ENCODE assay signal across 12 cellular contexts in the genomic region with DNA sequence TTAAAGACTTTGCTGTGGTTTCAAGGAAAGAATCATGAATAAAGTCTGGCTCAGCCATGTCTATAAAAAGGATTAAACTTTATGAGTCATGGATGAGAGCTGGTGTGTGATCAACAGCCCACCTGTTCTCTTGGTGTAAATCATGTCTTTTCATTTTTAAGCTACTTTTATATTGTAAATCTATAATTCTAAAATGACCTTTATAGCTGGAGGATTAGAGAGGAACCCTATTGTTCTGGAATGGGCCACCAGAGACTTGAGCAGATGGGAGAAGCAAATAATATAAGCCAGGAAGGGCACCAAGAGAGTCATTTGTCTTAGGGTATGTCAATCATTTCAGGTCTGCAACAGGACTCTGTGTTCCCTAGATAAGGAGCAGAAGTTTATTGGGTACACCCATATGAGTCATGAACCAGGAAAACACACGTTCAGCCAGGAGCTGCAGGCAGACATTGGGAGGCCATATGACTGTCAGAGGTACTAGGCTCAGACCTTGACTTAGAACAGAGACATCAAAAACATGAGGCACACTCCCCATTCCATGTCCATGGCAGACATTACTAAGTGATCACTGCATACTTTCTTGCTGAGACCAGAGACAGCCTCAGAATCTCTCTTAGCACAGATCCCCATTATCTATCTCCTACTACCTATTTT. TPM values are rescaled to one million over a fixed set of nuclear protein-coding genes. Genes with fewer than 3 reads are reported as not detected.
DNase-seq lines count a peak whose midpoint lies in the region; ATAC-seq and TF ChIP-seq lines count a peak whose summit lies in the region.
"Had no signal": no experiment of that assay in that cellular context is flagged by ENCODE, and none has a peak within 500 bp of the region (broad histone marks: within the 10 kb centered on the region; RNA-seq: fewer than 3 reads in every experiment).

No MANE protein-coding gene starts in this region.

- no peaks in the 10 kb centered on the region for H3F3A ChIP-seq in GM23248 (ENCODE audit: insufficient read depth)
- peaks cover 11% of the 10 kb centered on the region for H3F3A ChIP-seq in neural progenitor cell (ENCODE audit: low read depth)

- H4K20me1 ChIP-seq in GM23248 (ENCODE audit: insufficient read depth) (no peaks in the 10 kb centered on the region), neural progenitor cell (ENCODE audit: low read depth) (no peaks in the 10 kb centered on the region)

- H3K4me2 ChIP-seq in GM23248 (ENCODE audit: unreplicated experiment) = no peak overlapping the region
- H3K4me2 ChIP-seq in trophoblast cell (ENCODE audit: low read length) = no peak overlapping the region
- H3K4me2 ChIP-seq in neural progenitor cell = no peak overlapping the region

- H2AFZ ChIP-seq in GM23248 (no peak overlapping the region), trophoblast cell (ENCODE audit: insufficient read depth, low read length, poor library complexity) (no peak overlapping the region), neural progenitor cell (replicated peaks) (no peak overlapping the region)

- H3K79me2 ChIP-seq in GM23248 (ENCODE audit: insufficient read depth) = no peaks in the 10 kb centered on the region
- H3K79me2 ChIP-seq in trophoblast cell (ENCODE audit: control insufficient read depth, insufficient read depth, low read length, poor library complexity) = no peaks in the 10 kb centered on the region
- H3K79me2 ChIP-seq in neural progenitor cell (ENCODE audit: low read depth) = no peaks in the 10 kb centered on the region

- H3K9ac ChIP-seq in GM23248 (no peak overlapping the region), trophoblast cell (ENCODE audit: low read length) (no peak overlapping the region), neural progenitor cell (no peak overlapping the region)

- peaks cover 19% of the 10 kb centered on the region for H3K27me3 Mint-ChIP-seq in activated naive CD8-positive, alpha-beta T cell treated with anti-CD3 and anti-CD28 coated beads, Interleukin-2, amount 50 U/mL, for 24 hours
- H3K27me3 Mint-ChIP-seq in neural progenitor cell (ENCODE audit: insufficient read depth, low read depth) = peaks cover 2% of the 10 kb centered on the region
- H3K27me3 Mint-ChIP-seq: brain had no signal

- no peak overlapping the region for H4K8ac ChIP-seq in trophoblast cell (ENCODE audit: low read depth, low read length)

- no peaks in the 10 kb centered on the region for H3K36me3 Mint-ChIP-seq in activated naive CD8-positive, alpha-beta T cell treated with anti-CD3 and anti-CD28 coated beads, Interleukin-2, amount 50 U/mL, for 24 hours (ENCODE audit: low read depth)
- H3K36me3 Mint-ChIP-seq in neural progenitor cell = no peaks in the 10 kb centered on the region
- H3K36me3 Mint-ChIP-seq: brain had no signal

- H2BK120ac ChIP-seq in trophoblast cell (ENCODE audit: insufficient read depth, low read length, poor library complexity) = no peak overlapping the region

- no peaks in the 10 kb centered on the region for H3K9me2 ChIP-seq in GM23248 (ENCODE audit: insufficient read depth)

- DNase-seq in GM23248 (peak; percentile 44), NCI-H69 (lab: John Stamatoyannopoulos, UW) (peak; percentile 18), erythroblast (lab: John Stamatoyannopoulos, UW) (peak; percentile 78 to 80), trophoblast cell (peak in 1 of 2 donors; percentile 2), sigmoid colon (no peak), suprapubic skin (ENCODE audit: low spot score in 2 of 2) (no peak), neural progenitor cell (ENCODE audit: low spot score) (no peak)
- DNase-seq in activated naive CD8-positive, alpha-beta T cell treated with anti-CD3 and anti-CD28 coated beads, Interleukin-2, amount 50 U/mL, for 24 hours = no peak
- DNase-seq: activated CD4-positive, CD25-positive, alpha-beta regulatory T cell treated with anti-CD3 and anti-CD28 coated beads, Interleukin-2, amount 50 U/mL, for 72 hours; NCI-H526; testis had no signal

- no peak overlapping the region for H3K4me3 Mint-ChIP-seq in activated naive CD8-positive, alpha-beta T cell treated with anti-CD3 and anti-CD28 coated beads, Interleukin-2, amount 50 U/mL, for 24 hours
- H3K4me3 Mint-ChIP-seq in neural progenitor cell = no peak overlapping the region
- H3K4me3 Mint-ChIP-seq: brain had no signal

- no peaks in the 10 kb centered on the region for H3K9me3 ChIP-seq in GM23248 (ENCODE audit: low read depth)
- no peaks in the 10 kb centered on the region for H3K9me3 ChIP-seq in trophoblast cell (ENCODE audit: insufficient read depth, low read depth, low read length)
- H3K9me3 ChIP-seq in sigmoid colon = no peaks in the 10 kb centered on the region
- no peaks in the 10 kb centered on the region for H3K9me3 ChIP-seq in suprapubic skin
- no peaks in the 10 kb centered on the region for H3K9me3 ChIP-seq in neural progenitor cell (ENCODE audit: low read depth)
- H3K9me3 ChIP-seq: testis had no signal

- WGBS in GM23248 (ENCODE audit: low coverage in 1 of 2, low lambda C conversion rate in 2 of 2, missing lambda C conversion rate in 2 of 2), 2 experiments = 0 to 7% methylated on average over 1 of the region's 1 CpG
- no CpG with 5 or more reads among the region's 1 CpG for WGBS in trophoblast cell (ENCODE audit: extremely low coverage, insufficient coverage, insufficient read length)
- 3 to 68% methylated on average over 1 of the region's 1 CpG for WGBS in sigmoid colon, 2 donors
- WGBS in suprapubic skin = 0% methylated on average over 1 of the region's 1 CpG

- H3K4me1 Mint-ChIP-seq in activated naive CD8-positive, alpha-beta T cell treated with anti-CD3 and anti-CD28 coated beads, Interleukin-2, amount 50 U/mL, for 24 hours = peaks cover 14% of the 10 kb centered on the region
- H3K4me1 Mint-ChIP-seq in neural progenitor cell = peaks cover 11% of the 10 kb centered on the region

- H2BK12ac ChIP-seq in trophoblast cell (ENCODE audit: low read length) = peak overlapping the region; percentile 20

- H3K27me3 ChIP-seq in GM23248 (replicated peaks; ENCODE audit: insufficient read depth) (no peaks in the 10 kb centered on the region), trophoblast cell (ENCODE audit: insufficient read depth, low read length) (no peaks in the 10 kb centered on the region), sigmoid colon (no peaks in the 10 kb centered on the region), suprapubic skin (peaks cover under 1% of the 10 kb centered on the region), neural progenitor cell (no peaks in the 10 kb centered on the region)
- H3K27me3 ChIP-seq: testis had no signal

- ATAC-seq in activated naive CD8-positive, alpha-beta T cell treated with anti-CD3 and anti-CD28 coated beads, Interleukin-2, amount 50 U/mL, for 24 hours = no peak

- no peak overlapping the region for H3K4ac ChIP-seq in trophoblast cell (ENCODE audit: low read depth, low read length)

- H3K4me3 ChIP-seq in GM23248 (no peak overlapping the region), trophoblast cell (ENCODE audit: low read depth, low read length) (no peak overlapping the region), sigmoid colon (no peak overlapping the region), suprapubic skin (no peak overlapping the region), neural progenitor cell (no peak overlapping the region)
- H3K4me3 ChIP-seq: testis had no signal

- no peak for TF ChIP-seq CTCF in sigmoid colon (IDR thresholded peaks at IDR 0.05)
- TF ChIP-seq CTCF in suprapubic skin (IDR thresholded peaks at IDR 0.05) = no peak
- no peak for TF ChIP-seq CTCF in neural progenitor cell (IDR thresholded peaks at IDR 0.05)

- in situ Hi-C loops in GM23248 (cut with MboI) = no loop called here

- H3K27ac Mint-ChIP-seq in activated naive CD8-positive, alpha-beta T cell treated with anti-CD3 and anti-CD28 coated beads, Interleukin-2, amount 50 U/mL, for 24 hours = no peak overlapping the region
- no peak overlapping the region for H3K27ac Mint-ChIP-seq in neural progenitor cell

- no peak overlapping the region for H3K18ac ChIP-seq in trophoblast cell (ENCODE audit: low read length)

- H4K12ac ChIP-seq in trophoblast cell (ENCODE audit: low read depth, low read length) = no peak overlapping the region

- no peak overlapping the region for H2AK5ac ChIP-seq in trophoblast cell (ENCODE audit: low read length)

- no peak overlapping the region for H4K91ac ChIP-seq in trophoblast cell (ENCODE audit: low read depth, low read length)

- no peaks in the 10 kb centered on the region for H3K9me3 Mint-ChIP-seq in activated naive CD8-positive, alpha-beta T cell treated with anti-CD3 and anti-CD28 coated beads, Interleukin-2, amount 50 U/mL, for 24 hours
- H3K9me3 Mint-ChIP-seq in neural progenitor cell = no peaks in the 10 kb centered on the region
- H3K9me3 Mint-ChIP-seq: brain had no signal

- H3K79me1 ChIP-seq in trophoblast cell (ENCODE audit: low read length) = peaks cover 2% of the 10 kb centered on the region

- H3K14ac ChIP-seq in trophoblast cell (ENCODE audit: low read length) = no peak overlapping the region

- no peaks in the 10 kb centered on the region for H3K36me3 ChIP-seq in GM23248 (ENCODE audit: low read depth)
- no peaks in the 10 kb centered on the region for H3K36me3 ChIP-seq in trophoblast cell (ENCODE audit: control insufficient read depth in 1 of 2, insufficient read depth in 2 of 2, low read length in 2 of 2)
- no peaks in the 10 kb centered on the region for H3K36me3 ChIP-seq in sigmoid colon
- H3K36me3 ChIP-seq in suprapubic skin = no peaks in the 10 kb centered on the region
- H3K36me3 ChIP-seq in neural progenitor cell = no peaks in the 10 kb centered on the region

- H3K23ac ChIP-seq in trophoblast cell (ENCODE audit: low read length) = no peak overlapping the region

- peak; percentile 68 for TF ChIP-seq POLR2A in erythroblast (IDR thresholded peaks at IDR 0.05; ENCODE audit: low read length)
- no peak for TF ChIP-seq POLR2A in sigmoid colon (IDR thresholded peaks at IDR 0.05)
- TF ChIP-seq POLR2A in suprapubic skin (IDR thresholded peaks at IDR 0.05) = no peak

- no peak overlapping the region for H3K27ac ChIP-seq in GM23248
- no peak overlapping the region for H3K27ac ChIP-seq in trophoblast cell (ENCODE audit: low read depth, low read length)
- H3K27ac ChIP-seq in sigmoid colon = no peak overlapping the region
- H3K27ac ChIP-seq in suprapubic skin = no peak overlapping the region
- no peak overlapping the region for H3K27ac ChIP-seq in neural progenitor cell
- H3K27ac ChIP-seq: testis had no signal

- H3K4me1 ChIP-seq in GM23248 (ENCODE audit: insufficient read depth) (peaks cover 6% of the 10 kb centered on the region), trophoblast cell (ENCODE audit: control insufficient read depth in 1 of 2, insufficient read depth in 2 of 2, low read length in 2 of 2) (peaks cover 4% of the 10 kb centered on the region in 2 experiments), sigmoid colon (peaks cover 0 to 16% (median 2%) of the 10 kb centered on the region in 4 donors), suprapubic skin (peaks cover 26% of the 10 kb centered on the region), neural progenitor cell (peaks cover 23% of the 10 kb centered on the region)
- H3K4me1 ChIP-seq: testis had no signal

- intact Hi-C loops in sigmoid colon (cut with DNase I) = no loop called here

- peak in 2 of 4 donors; percentile 61 to 62 for TF ChIP-seq EP300 in sigmoid colon (IDR thresholded peaks at IDR 0.05)
- TF ChIP-seq EP300 in suprapubic skin (IDR thresholded peaks at IDR 0.05) = no peak

- no peak overlapping the region for H2BK5ac ChIP-seq in trophoblast cell (ENCODE audit: low read depth, low read length, poor library complexity)

RNA-seq across cellular contexts. Expression of a gene that starts 49.3 kb away (rescaled TPM):
- 104 and 122 TPM in 2 replicates for total RNA-seq in GM23248 (2014; rRNA removed; shearing (Covaris generic))
- polyA plus RNA-seq in GM23248 (2016; fragmentation: Nextera tagmentation; extraction: Ambion mirVana) (166 and 169 TPM in 2 replicates), sigmoid colon (100 to 1,000 TPM; 149 to 256 (median 182) TPM)
- polyA plus RNA-seq in trophoblast cell (2013) = 126 and 127 TPM in 2 replicates
- total RNA-seq in sigmoid colon (100 to 1,000 TPM in 3 of 4 donors, 10 to 100 TPM in 1; 95.4 to 240 (median 145) TPM), suprapubic skin (100 to 1,000 TPM in 2 of 4 donors, 10 to 100 TPM in 2; 40.7 to 129 (median 101) TPM), neural progenitor cell (ENCODE audit: low replicate concordance) (170 and 178 TPM in 2 replicates)

Comparison
In these comparisons a context has a peak if more than half of its experiments do, and no peak if none do; other contexts are left out.
1. DNase-seq: peak in GM23248 (single experiment), NCI-H69 (single experiment) and erythroblast (2 of 2); none in sigmoid colon (single experiment), activated naive CD8-positive, alpha-beta T cell treated with anti-CD3 and anti-CD28 coated beads, Interleukin-2, amount 50 U/mL, for 24 hours (single experiment), suprapubic skin (0 of 2) and neural progenitor cell (single experiment).